In the genomic region with DNA sequence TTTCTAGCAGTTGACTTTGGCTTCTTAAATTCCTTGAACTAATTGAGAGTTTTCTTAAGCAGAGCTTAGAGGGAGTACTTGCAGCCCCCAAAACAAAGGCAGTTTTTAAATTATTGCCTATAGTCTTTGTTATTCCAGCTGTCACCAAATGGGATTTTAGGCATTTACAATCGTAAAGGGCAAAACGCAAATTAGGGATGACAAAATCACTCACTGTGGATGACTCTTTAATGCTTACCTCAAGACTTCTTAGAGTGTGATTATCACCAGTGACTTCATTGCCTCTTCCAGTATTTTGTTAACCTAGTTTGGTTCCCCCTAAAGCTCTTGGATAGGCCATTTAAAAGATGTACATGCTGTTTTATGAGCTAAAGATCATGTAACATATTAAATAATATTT, we compare ENCODE assay signal across 1 cellular context.
TF ChIP-seq lines count a peak whose summit lies in the region.

No MANE protein-coding gene starts in this region.

TF ChIP-seq in HEK293, 187 proteins besides CTCF, POLR2A, EP300 and RAD21 (continued from another document):
- TF ChIP-seq INSM2 (tag by site-specific recombination; IDR thresholded peaks at IDR 0.05) (peak; percentile 51; the same call in 1 of the 2 replicates), ZNF629 (tag by site-specific recombination; IDR thresholded peaks at IDR 0.05) (peak; percentile 86), ZNF366 (tag by site-specific recombination; conservative IDR thresholded peaks at IDR 0.05) (peak; percentile 42), BCL11A (tag by site-specific recombination; IDR thresholded peaks at IDR 0.05; ENCODE audit: low read depth) (0 out of 2 replicates have a peak, but pooled peaks have one; percentile 25), ZNF621 (tag by site-specific recombination; IDR thresholded peaks at IDR 0.05) (no peak), MYNN (tag by site-specific recombination; IDR thresholded peaks at IDR 0.05; ENCODE audit: borderline replicate concordance) (no peak), PRDM1 (tag by site-specific recombination; IDR thresholded peaks at IDR 0.05) (no peak), PRDM6 (tag by site-specific recombination; IDR thresholded peaks at IDR 0.05) (peak; percentile 68), SP7 (tag by site-specific recombination; IDR thresholded peaks at IDR 0.05) (peak; percentile 26; the same call in 1 of the 2 replicates), ZNF24 (tag by site-specific recombination; IDR thresholded peaks at IDR 0.05) (0 out of 2 replicates have a peak, but pooled peaks have one; percentile 20), OSR2 (tag by site-specific recombination; IDR thresholded peaks at IDR 0.05) (peak; percentile 41; the same call in 1 of the 2 replicates)
- TF ChIP-seq, protein P1, sequence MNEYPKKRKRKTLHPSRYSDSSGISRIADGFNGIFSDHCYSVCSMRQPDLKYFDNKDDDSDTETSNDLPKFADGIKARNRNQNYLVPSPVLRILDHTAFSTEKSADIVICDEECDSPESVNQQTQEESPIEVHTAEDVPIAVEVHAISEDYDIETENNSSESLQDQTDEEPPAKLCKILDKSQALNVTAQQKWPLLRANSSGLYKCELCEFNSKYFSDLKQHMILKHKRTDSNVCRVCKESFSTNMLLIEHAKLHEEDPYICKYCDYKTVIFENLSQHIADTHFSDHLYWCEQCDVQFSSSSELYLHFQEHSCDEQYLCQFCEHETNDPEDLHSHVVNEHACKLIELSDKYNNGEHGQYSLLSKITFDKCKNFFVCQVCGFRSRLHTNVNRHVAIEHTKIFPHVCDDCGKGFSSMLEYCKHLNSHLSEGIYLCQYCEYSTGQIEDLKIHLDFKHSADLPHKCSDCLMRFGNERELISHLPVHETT (tag by site-specific recombination; IDR thresholded peaks at IDR 0.05), result peak; percentile 44; the same call in 1 of the 2 replicates
- TF ChIP-seq, protein P2, sequence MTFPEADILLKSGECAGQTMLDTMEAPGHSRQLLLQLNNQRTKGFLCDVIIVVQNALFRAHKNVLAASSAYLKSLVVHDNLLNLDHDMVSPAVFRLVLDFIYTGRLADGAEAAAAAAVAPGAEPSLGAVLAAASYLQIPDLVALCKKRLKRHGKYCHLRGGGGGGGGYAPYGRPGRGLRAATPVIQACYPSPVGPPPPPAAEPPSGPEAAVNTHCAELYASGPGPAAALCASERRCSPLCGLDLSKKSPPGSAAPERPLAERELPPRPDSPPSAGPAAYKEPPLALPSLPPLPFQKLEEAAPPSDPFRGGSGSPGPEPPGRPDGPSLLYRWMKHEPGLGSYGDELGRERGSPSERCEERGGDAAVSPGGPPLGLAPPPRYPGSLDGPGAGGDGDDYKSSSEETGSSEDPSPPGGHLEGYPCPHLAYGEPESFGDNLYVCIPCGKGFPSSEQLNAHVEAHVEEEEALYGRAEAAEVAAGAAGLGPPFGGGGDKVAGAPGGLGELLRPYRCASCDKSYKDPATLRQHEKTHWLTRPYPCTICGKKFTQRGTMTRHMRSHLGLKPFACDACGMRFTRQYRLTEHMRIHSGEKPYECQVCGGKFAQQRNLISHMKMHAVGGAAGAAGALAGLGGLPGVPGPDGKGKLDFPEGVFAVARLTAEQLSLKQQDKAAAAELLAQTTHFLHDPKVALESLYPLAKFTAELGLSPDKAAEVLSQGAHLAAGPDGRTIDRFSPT (tag by site-specific recombination; IDR thresholded peaks at IDR 0.05), result peak; percentile 59; the same call in 1 of the 2 replicates
